ENCODE assay signal across 8 cellular contexts in genomic region chr6:82363368-82364086, GRCh38. TPM values are rescaled to one million over a fixed set of nuclear protein-coding genes. Genes with fewer than 3 reads are reported as not detected.
DNase-seq lines count a peak whose midpoint lies in the region; ATAC-seq and TF ChIP-seq lines count a peak whose summit lies in the region.

A gene with protein sequence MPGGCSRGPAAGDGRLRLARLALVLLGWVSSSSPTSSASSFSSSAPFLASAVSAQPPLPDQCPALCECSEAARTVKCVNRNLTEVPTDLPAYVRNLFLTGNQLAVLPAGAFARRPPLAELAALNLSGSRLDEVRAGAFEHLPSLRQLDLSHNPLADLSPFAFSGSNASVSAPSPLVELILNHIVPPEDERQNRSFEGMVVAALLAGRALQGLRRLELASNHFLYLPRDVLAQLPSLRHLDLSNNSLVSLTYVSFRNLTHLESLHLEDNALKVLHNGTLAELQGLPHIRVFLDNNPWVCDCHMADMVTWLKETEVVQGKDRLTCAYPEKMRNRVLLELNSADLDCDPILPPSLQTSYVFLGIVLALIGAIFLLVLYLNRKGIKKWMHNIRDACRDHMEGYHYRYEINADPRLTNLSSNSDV (plus strand): TSS chr6:82363817. CDS start chr6:82364962, 1,145 bp downstream.

- H4K20me1 ChIP-seq in GM23248 (ENCODE audit: insufficient read depth): peaks cover 12% of the 10 kb centered on the region; the same call in 1 of the 2 replicates

- H3K4me1 Mint-ChIP-seq in activated T-cell treated with anti-CD3 and anti-CD28 coated beads, Interleukin-2, amount 50 U/mL, for 4 hours (ENCODE audit: low read depth): peaks cover 28% of the 10 kb centered on the region
- H3K4me1 Mint-ChIP-seq in naive thymus-derived CD8-positive, alpha-beta T cell: peaks cover 5 to 29% (median 23%) of the 10 kb centered on the region in 4 donors

- H3K9me2 ChIP-seq in GM23248 (ENCODE audit: insufficient read depth): no peaks in the 10 kb centered on the region

- peaks cover 11% of the 10 kb centered on the region; the same call in 1 of the 2 replicates for H3K36me3 ChIP-seq in GM23248 (ENCODE audit: low read depth)

- ATAC-seq in activated T-cell treated with anti-CD3 and anti-CD28 coated beads, Interleukin-2, amount 50 U/mL, for 4 hours: peak; percentile 52 to 58
- no peak for ATAC-seq in naive thymus-derived CD8-positive, alpha-beta T cell
- no peak for ATAC-seq in HG03457 (IDR thresholded peaks at IDR 0.05; ENCODE audit: unreplicated experiment)

- peak; percentile 31 for TF ChIP-seq CTCF in fibroblast of pulmonary artery (IDR thresholded peaks at IDR 0.05; ENCODE audit: low read length, missing control alignments)

- H3K4me2 ChIP-seq in GM23248 (ENCODE audit: unreplicated experiment): peak within 1 kb of the TSS; percentile 90

- in situ Hi-C loops in GM23248 (cut with MboI): loop anchor here (25.0 kb wide), 1 partner anchor 699 kb away; the partner anchor contains the start of genes DOP1A and UBE3D

- POLR2A ChIA-PET in naive thymus-derived CD8-positive, alpha-beta T cell (lab: Charles Lee): no interaction called here

- peak within 1 kb of the TSS; percentile 80 for H3K4me3 Mint-ChIP-seq in activated T-cell treated with anti-CD3 and anti-CD28 coated beads, Interleukin-2, amount 50 U/mL, for 4 hours
- peak within 1 kb of the TSS; percentile 66 to 87 (median 72) for H3K4me3 Mint-ChIP-seq in naive thymus-derived CD8-positive, alpha-beta T cell

- no peaks in the 10 kb centered on the region for H3K36me3 Mint-ChIP-seq in activated T-cell treated with anti-CD3 and anti-CD28 coated beads, Interleukin-2, amount 50 U/mL, for 4 hours (ENCODE audit: insufficient read depth)
- peaks cover 0 to 4% (median 0%) of the 10 kb centered on the region in 3 donors for H3K36me3 Mint-ChIP-seq in naive thymus-derived CD8-positive, alpha-beta T cell

- no peaks in the 10 kb centered on the region for H3K9me3 Mint-ChIP-seq in activated T-cell treated with anti-CD3 and anti-CD28 coated beads, Interleukin-2, amount 50 U/mL, for 4 hours
- H3K9me3 Mint-ChIP-seq in naive thymus-derived CD8-positive, alpha-beta T cell: no peaks in the 10 kb centered on the region

- peaks cover 49% of the 10 kb centered on the region for H3K4me1 ChIP-seq in GM23248 (ENCODE audit: insufficient read depth)

- peak within 1 kb of the TSS; percentile 89 for H3K9ac ChIP-seq in GM23248

- peaks cover 48% of the 10 kb centered on the region for H3F3A ChIP-seq in GM23248 (ENCODE audit: insufficient read depth)

- 0 to 1% methylated on average over 27 to 43 of the region's 43 CpGs for WGBS in GM23248 (ENCODE audit: low coverage in 1 of 2, low lambda C conversion rate in 2 of 2, missing lambda C conversion rate in 2 of 2), 2 experiments

- DNase-seq in GM03348 (ENCODE audit: low spot score) (peak; percentile 88), GM23248 (peak; percentile 87), NCI-H1694 (lab: John Stamatoyannopoulos, UW) (peak; percentile 10), fibroblast of pulmonary artery (ENCODE audit: low read depth) (peak; percentile 60), cerebellar nuclear complex (lab: John Stamatoyannopoulos, UW) (no peak)
- DNase-seq in activated T-cell treated with anti-CD3 and anti-CD28 coated beads, Interleukin-2, amount 50 U/mL, for 4 hours: no peak
- DNase-seq in naive thymus-derived CD8-positive, alpha-beta T cell: peak in 1 of 10 donors; percentile 9

- no peaks in the 10 kb centered on the region for H3K9me3 ChIP-seq in GM23248 (ENCODE audit: low read depth)

- H3K27ac ChIP-seq in GM23248: peak within 1 kb of the TSS; percentile 92

- H3K27me3 Mint-ChIP-seq in activated T-cell treated with anti-CD3 and anti-CD28 coated beads, Interleukin-2, amount 50 U/mL, for 4 hours (ENCODE audit: low read depth): peaks cover 51% of the 10 kb centered on the region
- peaks cover 31 to 68% (median 43%) of the 10 kb centered on the region in 5 donors for H3K27me3 Mint-ChIP-seq in naive thymus-derived CD8-positive, alpha-beta T cell

- H3K27me3 ChIP-seq in GM23248 (replicated peaks; ENCODE audit: insufficient read depth): no peaks in the 10 kb centered on the region

- H3K4me3 ChIP-seq in GM23248 (peak within 1 kb of the TSS; percentile 99), fibroblast of pulmonary artery (replicated peaks; ENCODE audit: low read depth, low read length) (peak within 1 kb of the TSS; percentile 89)

- peak within 1 kb of the TSS in 1 of 10 donors; percentile 63 for H3K27ac Mint-ChIP-seq in naive thymus-derived CD8-positive, alpha-beta T cell

- peaks cover 46% of the 10 kb centered on the region for H3K79me2 ChIP-seq in GM23248 (ENCODE audit: insufficient read depth)

- peak within 1 kb of the TSS; percentile 78 for H2AFZ ChIP-seq in GM23248

RNA-seq across cellular contexts. Expression of the gene that starts here (rescaled TPM):
- 153 and 174 TPM in 2 replicates for total RNA-seq in GM23248 (2014; rRNA removed; shearing (Covaris generic))
- 125 and 127 TPM in 2 replicates for polyA plus RNA-seq in GM23248 (2016; fragmentation: Nextera tagmentation; extraction: Ambion mirVana)
- under 1 TPM; 0.13 to 0.53 (median 0.19) TPM for total RNA-seq in activated T-cell treated with anti-CD3 and anti-CD28 coated beads, Interleukin-2, amount 50 U/mL, for 4 hours
- total RNA-seq in naive thymus-derived CD8-positive, alpha-beta T cell: not detected
- not detected for polyA plus RNA-seq in naive thymus-derived CD8-positive, alpha-beta T cell

Comparison
In these comparisons a context has a peak if more than half of its experiments do, and no peak if none do; other contexts are left out.
1. RNA of the gene that starts here (total RNA-seq): 153 to 174 TPM in GM23248; 0.13 to 0.53 TPM in activated T-cell treated with anti-CD3 and anti-CD28 coated beads, Interleukin-2, amount 50 U/mL, for 4 hours and not detected in naive thymus-derived CD8-positive, alpha-beta T cell; every median in the first group is over 100 times any median in the second.
2. RNA of the gene that starts here (polyA plus RNA-seq): 125 to 127 TPM in GM23248; not detected in naive thymus-derived CD8-positive, alpha-beta T cell; every median in the first group is over 100 times any median in the second.
3. Peak in ATAC-seq in activated T-cell treated with anti-CD3 and anti-CD28 coated beads, Interleukin-2, amount 50 U/mL, for 4 hours; RNA of the gene not detected or under 1 TPM.
4. DNase-seq: peak in GM03348 (single experiment), GM23248 (single experiment), NCI-H1694 (single experiment) and fibroblast of pulmonary artery (single experiment); none in activated T-cell treated with anti-CD3 and anti-CD28 coated beads, Interleukin-2, amount 50 U/mL, for 4 hours (single experiment) and cerebellar nuclear complex (0 of 2).